Comparison of ENCODE assay signal across 8 cellular contexts in the genomic region with DNA sequence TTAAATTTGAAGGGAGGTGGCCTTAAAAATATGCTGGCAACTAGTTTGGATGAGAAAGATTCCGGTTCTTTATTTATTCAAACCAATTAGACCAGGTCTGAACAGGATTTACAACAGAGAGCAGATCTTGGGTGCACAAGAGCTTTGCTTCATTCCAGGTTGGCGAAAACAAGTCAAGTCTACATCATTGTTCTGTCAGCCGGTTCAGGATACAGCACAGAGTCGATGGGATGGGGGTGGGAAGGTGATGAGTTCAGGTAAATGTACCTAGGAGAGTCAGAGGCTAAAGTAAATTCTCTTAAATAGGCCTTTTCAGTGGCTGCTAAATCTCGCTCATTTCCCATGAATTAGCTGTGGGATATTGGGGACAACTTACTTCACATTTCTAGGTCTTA. TPM values are rescaled to one million over a fixed set of nuclear protein-coding genes. Genes with fewer than 3 reads are reported as not detected.
A peak's percentile ranks its signal among the peaks of the same experiment; 100 is the strongest.
DNase-seq lines count a peak whose midpoint lies in the region; ATAC-seq and TF ChIP-seq lines count a peak whose summit lies in the region.

No MANE protein-coding gene starts in this region.

- no peak for TF ChIP-seq CTCF in suprapubic skin (IDR thresholded peaks at IDR 0.05)

- peak overlapping the region; percentile 85 for H3K4me3 Mint-ChIP-seq in T-helper 1 cell treated with Interleukin-12 subunit alpha and Interleukin-12 subunit beta and Interleukin-4 antibody, amounts not matched to agents 30 μg/mL and 1 μg/mL, for 36 hours
- peak overlapping the region; percentile 84 for H3K4me3 Mint-ChIP-seq in activated CD4-positive, alpha-beta memory T cell treated with anti-CD3 and anti-CD28 coated beads for 36 hours

- CTCF ChIA-PET in activated CD4-positive, alpha-beta memory T cell treated with anti-CD3 and anti-CD28 coated beads for 36 hours (lab: Charles Lee): interaction anchor here (1.0 to 3.3 kb wide), 5 partner anchors 13 to 146 kb away, joined by 3 to 25 read pairs (median 5); no protein-coding TSS in a partner anchor

- intact Hi-C loops in activated CD4-positive, alpha-beta memory T cell treated with anti-CD3 and anti-CD28 coated beads for 36 hours (cut with micrococcal nuclease): loop anchor here (1.0 to 10.0 kb wide), 8 partner anchors 113 to 1625 kb away; partner anchors contain the start of genes PI4K2B and SMIM20

- H3K36me3 Mint-ChIP-seq in T-helper 1 cell treated with Interleukin-12 subunit alpha and Interleukin-12 subunit beta and Interleukin-4 antibody, amounts not matched to agents 30 μg/mL and 1 μg/mL, for 36 hours (ENCODE audit: low read depth): peaks cover 8% of the 10 kb centered on the region
- H3K36me3 Mint-ChIP-seq in activated CD4-positive, alpha-beta memory T cell treated with anti-CD3 and anti-CD28 coated beads for 36 hours: peaks cover 2% of the 10 kb centered on the region

- H3K9me3 ChIP-seq in iPS-20b (ENCODE audit: insufficient read depth, low read depth, low read length) (no peaks in the 10 kb centered on the region), suprapubic skin (no peaks in the 10 kb centered on the region)

- WGBS in suprapubic skin: 28% methylated on average over 5 of the region's 5 CpGs

- no peaks in the 10 kb centered on the region for H3K9me3 Mint-ChIP-seq in T-helper 1 cell treated with Interleukin-12 subunit alpha and Interleukin-12 subunit beta and Interleukin-4 antibody, amounts not matched to agents 30 μg/mL and 1 μg/mL, for 36 hours
- no peaks in the 10 kb centered on the region for H3K9me3 Mint-ChIP-seq in activated CD4-positive, alpha-beta memory T cell treated with anti-CD3 and anti-CD28 coated beads for 36 hours

- POLR2A ChIA-PET in activated CD4-positive, alpha-beta memory T cell treated with anti-CD3 and anti-CD28 coated beads for 36 hours (lab: Charles Lee): interaction anchor here (0.6 to 4.3 kb wide), 6 partner anchors 13 to 539 kb away, joined by 3 to 72 read pairs (median 5); partner anchors contain the start of genes RBPJ and TBC1D19

- peaks cover 22% of the 10 kb centered on the region for H3K27me3 ChIP-seq in iPS-20b (ENCODE audit: insufficient read depth, low read length)
- no peaks in the 10 kb centered on the region for H3K27me3 ChIP-seq in suprapubic skin

- DNase-seq in T-helper 1 cell: no peak
- DNase-seq in activated CD4-positive, alpha-beta memory T cell treated with anti-CD3 and anti-CD28 coated beads for 36 hours: no peak
- no peak for DNase-seq in suprapubic skin (ENCODE audit: low spot score in 2 of 2)
- no peak for DNase-seq in KG1 (lab: John Stamatoyannopoulos, UW)

- H3K4me3 ChIP-seq in iPS-20b (ENCODE audit: low read length): peak overlapping the region; percentile 91
- peak overlapping the region; percentile 98 for H3K4me3 ChIP-seq in suprapubic skin

- TF ChIP-seq EP300 in suprapubic skin (IDR thresholded peaks at IDR 0.05): no peak

- peak overlapping the region; percentile 77; the same call in 1 of the 2 replicates for H3K9ac ChIP-seq in iPS-20b (ENCODE audit: low read depth, low read length)

- H3K36me3 ChIP-seq in iPS-20b (ENCODE audit: insufficient read depth, low read depth, low read length): no peaks in the 10 kb centered on the region
- H3K36me3 ChIP-seq in suprapubic skin: no peaks in the 10 kb centered on the region

- ATAC-seq in HG02852 (IDR thresholded peaks at IDR 0.05; ENCODE audit: unreplicated experiment): no peak
- no peak for ATAC-seq in HG02623 (IDR thresholded peaks at IDR 0.05; ENCODE audit: unreplicated experiment)

- peak overlapping the region; percentile 16 for H3K27ac ChIP-seq in iPS-20b (ENCODE audit: low read length)
- peak overlapping the region; percentile 98 for H3K27ac ChIP-seq in suprapubic skin

- no peak for TF ChIP-seq POLR2A in suprapubic skin (IDR thresholded peaks at IDR 0.05)

- peaks cover 43% of the 10 kb centered on the region for H3K4me1 Mint-ChIP-seq in T-helper 1 cell treated with Interleukin-12 subunit alpha and Interleukin-12 subunit beta and Interleukin-4 antibody, amounts not matched to agents 30 μg/mL and 1 μg/mL, for 36 hours (ENCODE audit: low read depth)
- peaks cover 39% of the 10 kb centered on the region for H3K4me1 Mint-ChIP-seq in activated CD4-positive, alpha-beta memory T cell treated with anti-CD3 and anti-CD28 coated beads for 36 hours (ENCODE audit: low read depth)

- H3K27me3 Mint-ChIP-seq in T-helper 1 cell treated with Interleukin-12 subunit alpha and Interleukin-12 subunit beta and Interleukin-4 antibody, amounts not matched to agents 30 μg/mL and 1 μg/mL, for 36 hours (ENCODE audit: low read depth): peaks cover 4% of the 10 kb centered on the region
- no peaks in the 10 kb centered on the region for H3K27me3 Mint-ChIP-seq in activated CD4-positive, alpha-beta memory T cell treated with anti-CD3 and anti-CD28 coated beads for 36 hours

- H3K27ac Mint-ChIP-seq in T-helper 1 cell treated with Interleukin-12 subunit alpha and Interleukin-12 subunit beta and Interleukin-4 antibody, amounts not matched to agents 30 μg/mL and 1 μg/mL, for 36 hours: peak overlapping the region; percentile 96
- peak overlapping the region; percentile 92 for H3K27ac Mint-ChIP-seq in activated CD4-positive, alpha-beta memory T cell treated with anti-CD3 and anti-CD28 coated beads for 36 hours

- H3K4me1 ChIP-seq in iPS-20b (ENCODE audit: insufficient read depth, low read length): peaks cover 13% of the 10 kb centered on the region; the same call in 1 of the 2 replicates
- peaks cover 53% of the 10 kb centered on the region for H3K4me1 ChIP-seq in suprapubic skin

RNA-seq across cellular contexts. Expression of gene STIM2, which starts 0.9 kb away (rescaled TPM):
- total RNA-seq in activated CD4-positive, alpha-beta memory T cell treated with anti-CD3 and anti-CD28 coated beads for 36 hours: 10 to 100 TPM; 37.8 to 40.6 TPM
- total RNA-seq in suprapubic skin: 10 to 100 TPM; 20.2 to 37.3 (median 27.5) TPM
